In the genomic region with DNA sequence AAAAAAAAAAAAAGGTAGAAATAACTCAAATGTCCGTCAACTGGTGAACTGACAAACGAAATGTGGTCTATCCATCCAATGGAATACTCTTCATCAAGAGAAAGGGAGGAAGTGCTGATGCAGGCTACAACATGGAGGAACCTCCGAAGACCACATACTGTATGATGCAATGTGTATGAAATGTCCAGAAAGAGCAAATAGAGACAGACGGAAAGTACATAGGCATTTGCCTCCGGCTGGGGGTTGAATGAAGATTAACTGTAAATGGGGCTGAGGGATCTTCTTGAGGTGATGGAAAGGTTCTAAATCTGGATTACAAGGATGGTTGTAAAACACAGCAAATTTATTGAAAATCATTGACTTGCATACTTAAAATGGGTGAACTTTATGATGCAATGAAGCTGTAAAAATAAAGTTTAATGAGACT, we compare ENCODE assay signal across 1 cellular context.
A peak's percentile ranks its signal among the peaks of the same experiment; 100 is the strongest.
TF ChIP-seq lines count a peak whose summit lies in the region.

No MANE protein-coding gene starts in this region.

TF ChIP-seq in HepG2, 621 proteins besides CTCF, POLR2A, EP300 and RAD21 (continued from another document and continues in another):
- TF ChIP-seq, protein P1, sequence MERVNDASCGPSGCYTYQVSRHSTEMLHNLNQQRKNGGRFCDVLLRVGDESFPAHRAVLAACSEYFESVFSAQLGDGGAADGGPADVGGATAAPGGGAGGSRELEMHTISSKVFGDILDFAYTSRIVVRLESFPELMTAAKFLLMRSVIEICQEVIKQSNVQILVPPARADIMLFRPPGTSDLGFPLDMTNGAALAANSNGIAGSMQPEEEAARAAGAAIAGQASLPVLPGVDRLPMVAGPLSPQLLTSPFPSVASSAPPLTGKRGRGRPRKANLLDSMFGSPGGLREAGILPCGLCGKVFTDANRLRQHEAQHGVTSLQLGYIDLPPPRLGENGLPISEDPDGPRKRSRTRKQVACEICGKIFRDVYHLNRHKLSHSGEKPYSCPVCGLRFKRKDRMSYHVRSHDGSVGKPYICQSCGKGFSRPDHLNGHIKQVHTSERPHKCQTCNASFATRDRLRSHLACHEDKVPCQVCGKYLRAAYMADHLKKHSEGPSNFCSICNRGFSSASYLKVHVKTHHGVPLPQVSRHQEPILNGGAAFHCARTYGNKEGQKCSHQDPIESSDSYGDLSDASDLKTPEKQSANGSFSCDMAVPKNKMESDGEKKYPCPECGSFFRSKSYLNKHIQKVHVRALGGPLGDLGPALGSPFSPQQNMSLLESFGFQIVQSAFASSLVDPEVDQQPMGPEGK (CRISPR knock-in tag; IDR thresholded peaks at IDR 0.05), result peak; percentile 71; the same call in 1 of the 2 replicates
- TF ChIP-seq SP4 (CRISPR knock-in tag; IDR thresholded peaks at IDR 0.05) (no peak), ZNF20 (CRISPR knock-in tag; IDR thresholded peaks at IDR 0.05) (no peak), ZNF232 (CRISPR knock-in tag; IDR thresholded peaks at IDR 0.05; ENCODE audit: borderline replicate concordance) (peak; percentile 42; the same call in 1 of the 2 replicates), IKZF5 (CRISPR knock-in tag; IDR thresholded peaks at IDR 0.05) (peak; percentile 66; the same call in 1 of the 2 replicates), ZNF75D (CRISPR knock-in tag; IDR thresholded peaks at IDR 0.05; ENCODE audit: borderline replicate concordance) (no peak), THAP7 (CRISPR knock-in tag; IDR thresholded peaks at IDR 0.05) (no peak), HNF4A (CRISPR knock-in tag; IDR thresholded peaks at IDR 0.05) (peak; percentile 50; the same call in 1 of the 2 replicates), ZKSCAN5 (CRISPR knock-in tag; IDR thresholded peaks at IDR 0.05) (no peak), CREM (IDR thresholded peaks at IDR 0.05) (peak; percentile 48; the same call in 1 of the 2 replicates), CREM (CRISPR knock-in tag; IDR thresholded peaks at IDR 0.05) (no peak), ZNF724P (CRISPR knock-in tag; IDR thresholded peaks at IDR 0.05; ENCODE audit: borderline replicate concordance) (no peak), MED1 (CRISPR knock-in tag; IDR thresholded peaks at IDR 0.05) (peak; percentile 78), ZNF839 (CRISPR knock-in tag; IDR thresholded peaks at IDR 0.05; ENCODE audit: borderline replicate concordance) (no peak), ZNF614 (CRISPR knock-in tag; IDR thresholded peaks at IDR 0.05; ENCODE audit: borderline replicate concordance) (0 out of 2 replicates have a peak, but pooled peaks have one; percentile 64), ZNF766 (CRISPR knock-in tag; IDR thresholded peaks at IDR 0.05; ENCODE audit: borderline replicate concordance) (no peak), BRF2 (CRISPR knock-in tag; IDR thresholded peaks at IDR 0.05) (no peak), ZNF501 (CRISPR knock-in tag; IDR thresholded peaks at IDR 0.05) (no peak), HCFC1 (IDR thresholded peaks at IDR 0.05; ENCODE audit: low read depth, low read length) (no peak), ZFX (CRISPR knock-in tag; IDR thresholded peaks at IDR 0.05; ENCODE audit: low read depth) (no peak), ZNF883 (CRISPR knock-in tag; IDR thresholded peaks at IDR 0.05; ENCODE audit: not compliant biosample characterization) (no peak), ZBTB2 (CRISPR knock-in tag; IDR thresholded peaks at IDR 0.05; ENCODE audit: low read depth) (no peak), REXO4 (CRISPR knock-in tag; IDR thresholded peaks at IDR 0.05; ENCODE audit: borderline replicate concordance) (no peak), PAWR (CRISPR knock-in tag; IDR thresholded peaks at IDR 0.05; ENCODE audit: borderline replicate concordance) (no peak), KLF6 (CRISPR knock-in tag; IDR thresholded peaks at IDR 0.05) (no peak), REST (IDR thresholded peaks at IDR 0.05; ENCODE audit: borderline replicate concordance in 1 of 2, low read depth in 1 of 2, low read length in 2 of 2) (no peak), EEA1 (CRISPR knock-in tag; IDR thresholded peaks at IDR 0.05; ENCODE audit: borderline replicate concordance) (no peak), GABPB1 (CRISPR knock-in tag; IDR thresholded peaks at IDR 0.05) (peak; percentile 36; the same call in 1 of the 2 replicates), RBM22 (optimal IDR thresholded peaks at IDR 0.05; ENCODE audit: low read length) (no peak), ZNF12 (CRISPR knock-in tag; IDR thresholded peaks at IDR 0.05) (peak; percentile 71), NR2C2 (CRISPR knock-in tag; IDR thresholded peaks at IDR 0.05; ENCODE audit: borderline replicate concordance) (peak; percentile 43; the same call in 1 of the 2 replicates), ZNF569 (CRISPR knock-in tag; IDR thresholded peaks at IDR 0.05; ENCODE audit: borderline replicate concordance) (no peak), HINFP (CRISPR knock-in tag; IDR thresholded peaks at IDR 0.05; ENCODE audit: low read depth) (no peak), MXD3 (CRISPR knock-in tag; IDR thresholded peaks at IDR 0.05) (no peak), ZNF432 (CRISPR knock-in tag; IDR thresholded peaks at IDR 0.05; ENCODE audit: borderline replicate concordance) (no peak), NFYB (CRISPR knock-in tag; IDR thresholded peaks at IDR 0.05) (no peak), ARNT2 (CRISPR knock-in tag; IDR thresholded peaks at IDR 0.05; ENCODE audit: low read depth) (0 out of 2 replicates have a peak, but pooled peaks have one; percentile 46), SMARCE1 (IDR thresholded peaks at IDR 0.05; ENCODE audit: borderline replicate concordance) (no peak), ZNF713 (CRISPR knock-in tag; IDR thresholded peaks at IDR 0.05) (no peak), ZNF761 (CRISPR knock-in tag; conservative IDR thresholded peaks at IDR 0.05) (no peak), KAT8 (CRISPR knock-in tag; IDR thresholded peaks at IDR 0.05) (peak; percentile 86), ATF7-NPFF (CRISPR knock-in tag; IDR thresholded peaks at IDR 0.05; ENCODE audit: low read depth) (no peak), POGZ (CRISPR knock-in tag; IDR thresholded peaks at IDR 0.05) (peak; percentile 59), TOE1 (CRISPR knock-in tag; IDR thresholded peaks at IDR 0.05) (no peak), TAF1 (CRISPR knock-in tag; IDR thresholded peaks at IDR 0.05) (no peak), SALL2 (CRISPR knock-in tag; IDR thresholded peaks at IDR 0.05) (no peak)
- TF ChIP-seq, protein P2, sequence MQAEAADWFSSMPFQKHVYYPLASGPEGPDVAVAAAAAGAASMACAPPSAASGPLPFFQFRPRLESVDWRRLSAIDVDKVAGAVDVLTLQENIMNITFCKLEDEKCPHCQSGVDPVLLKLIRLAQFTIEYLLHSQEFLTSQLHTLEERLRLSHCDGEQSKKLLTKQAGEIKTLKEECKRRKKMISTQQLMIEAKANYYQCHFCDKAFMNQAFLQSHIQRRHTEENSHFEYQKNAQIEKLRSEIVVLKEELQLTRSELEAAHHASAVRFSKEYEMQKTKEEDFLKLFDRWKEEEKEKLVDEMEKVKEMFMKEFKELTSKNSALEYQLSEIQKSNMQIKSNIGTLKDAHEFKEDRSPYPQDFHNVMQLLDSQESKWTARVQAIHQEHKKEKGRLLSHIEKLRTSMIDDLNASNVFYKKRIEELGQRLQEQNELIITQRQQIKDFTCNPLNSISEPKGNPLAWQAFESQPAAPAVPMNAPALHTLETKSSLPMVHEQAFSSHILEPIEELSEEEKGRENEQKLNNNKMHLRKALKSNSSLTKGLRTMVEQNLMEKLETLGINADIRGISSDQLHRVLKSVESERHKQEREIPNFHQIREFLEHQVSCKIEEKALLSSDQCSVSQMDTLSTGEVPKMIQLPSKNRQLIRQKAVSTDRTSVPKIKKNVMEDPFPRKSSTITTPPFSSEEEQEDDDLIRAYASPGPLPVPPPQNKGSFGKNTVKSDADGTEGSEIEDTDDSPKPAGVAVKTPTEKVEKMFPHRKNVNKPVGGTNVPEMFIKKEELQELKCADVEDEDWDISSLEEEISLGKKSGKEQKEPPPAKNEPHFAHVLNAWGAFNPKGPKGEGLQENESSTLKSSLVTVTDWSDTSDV (CRISPR knock-in tag; IDR thresholded peaks at IDR 0.05), result no peak
- TF ChIP-seq, protein P3, sequence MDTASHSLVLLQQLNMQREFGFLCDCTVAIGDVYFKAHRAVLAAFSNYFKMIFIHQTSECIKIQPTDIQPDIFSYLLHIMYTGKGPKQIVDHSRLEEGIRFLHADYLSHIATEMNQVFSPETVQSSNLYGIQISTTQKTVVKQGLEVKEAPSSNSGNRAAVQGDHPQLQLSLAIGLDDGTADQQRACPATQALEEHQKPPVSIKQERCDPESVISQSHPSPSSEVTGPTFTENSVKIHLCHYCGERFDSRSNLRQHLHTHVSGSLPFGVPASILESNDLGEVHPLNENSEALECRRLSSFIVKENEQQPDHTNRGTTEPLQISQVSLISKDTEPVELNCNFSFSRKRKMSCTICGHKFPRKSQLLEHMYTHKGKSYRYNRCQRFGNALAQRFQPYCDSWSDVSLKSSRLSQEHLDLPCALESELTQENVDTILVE (CRISPR knock-in tag; IDR thresholded peaks at IDR 0.05), result no peak
- TF ChIP-seq, protein P4, sequence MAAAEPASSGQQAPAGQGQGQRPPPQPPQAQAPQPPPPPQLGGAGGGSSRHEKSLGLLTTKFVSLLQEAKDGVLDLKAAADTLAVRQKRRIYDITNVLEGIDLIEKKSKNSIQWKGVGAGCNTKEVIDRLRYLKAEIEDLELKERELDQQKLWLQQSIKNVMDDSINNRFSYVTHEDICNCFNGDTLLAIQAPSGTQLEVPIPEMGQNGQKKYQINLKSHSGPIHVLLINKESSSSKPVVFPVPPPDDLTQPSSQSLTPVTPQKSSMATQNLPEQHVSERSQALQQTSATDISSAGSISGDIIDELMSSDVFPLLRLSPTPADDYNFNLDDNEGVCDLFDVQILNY (CRISPR knock-in tag; conservative IDR thresholded peaks at IDR 0.05), result no peak
